Comparison of ENCODE assay signal across 27 cellular contexts in genomic region chr5:74938250-74938649, GRCh38.
A peak's percentile ranks its signal among the peaks of the same experiment; 100 is the strongest.
DNase-seq lines count a peak whose midpoint lies in the region; ATAC-seq, FAIRE-seq and TF ChIP-seq lines count a peak whose summit lies in the region.
"Had no signal": no experiment of that assay in that cellular context is flagged by ENCODE, and none has a peak within 500 bp of the region (broad histone marks: within the 10 kb centered on the region; RNA-seq: fewer than 3 reads in every experiment).

No MANE protein-coding gene starts in this region.

- in situ Hi-C loops in HepG2 (cut with HindIII; ENCODE audit: extremely low pct_ligation_motif_present, low pct_unique_long_range_greater_than_20kb) (loop anchor here (10.0 kb wide), 2 partner anchors 107 to 327 kb away; no protein-coding TSS in a partner anchor), astrocyte of the spinal cord (cut with HindIII; ENCODE audit: low sequenced_read_pairs) (no loop called here)

- no peak for TF ChIP-seq CTCF in HepG2 (CRISPR knock-in tag; IDR thresholded peaks at IDR 0.05)
- TF ChIP-seq CTCF in right lobe of liver (IDR thresholded peaks at IDR 0.05) = no peak
- TF ChIP-seq CTCF in astrocyte of the spinal cord (IDR thresholded peaks at IDR 0.05; ENCODE audit: low read depth, low read length) = no peak
- TF ChIP-seq CTCF in natural killer cell (IDR thresholded peaks at IDR 0.05) = no peak

- H3K4me3 ChIP-seq in HepG2 (replicated peaks in 1 of 3; ENCODE audit: insufficient read depth in 1 of 3, low read depth in 2 of 3, low read length in 3 of 3) = no peak overlapping the region
- H3K4me3 ChIP-seq in right lobe of liver = no peak overlapping the region
- no peak overlapping the region for H3K4me3 ChIP-seq in astrocyte of the spinal cord (ENCODE audit: low read depth, low read length)
- H3K4me3 ChIP-seq: BLaER1 treated with 17β-estradiol and CSF1 and Interleukin-3, amounts not matched to agents 10 nM and 100 nM; thoracic aorta had no signal

- H3K27me3 ChIP-seq in HepG2 (ENCODE audit: control insufficient read depth in 1 of 2, insufficient read depth in 2 of 2, low read length in 2 of 2) (0 out of 5 replicates have a peak, but pooled peaks cover 0 to 7% of the 10 kb centered on the region in 2 experiments), right lobe of liver (no peaks in the 10 kb centered on the region)
- H3K27me3 ChIP-seq: BLaER1 treated with 17β-estradiol and CSF1 and Interleukin-3, amounts not matched to agents 10 nM and 100 nM had no signal

- no peak for TF ChIP-seq POLR2A in HepG2 (IDR thresholded peaks at IDR 0.05; ENCODE audit: insufficient read depth in 1 of 2, low read depth in 2 of 2, low read length in 2 of 2)
- TF ChIP-seq POLR2A in right lobe of liver (IDR thresholded peaks at IDR 0.05) = no peak

- no TSS peak for BruUV-seq in HepG2 (replicated peaks; lab: Mats Ljungman, UMichigan)

- H3K9ac ChIP-seq in HepG2 (ENCODE audit: insufficient read depth, low read depth, low read length) = no peak overlapping the region
- H3K9ac ChIP-seq: BLaER1 treated with 17β-estradiol and CSF1 and Interleukin-3, amounts not matched to agents 10 nM and 100 nM; KMS-11 had no signal

- CTCF ChIA-PET in HepG2 (lab: Yijun Ruan, JAX; ENCODE audit: low intra/inter-chr PET ratio, low total read pairs) = no interaction called here

- no peak for FAIRE-seq in HepG2 (lab: Jason Lieb, UNC)
- FAIRE-seq: endothelial cell of umbilical vein, GM18507 had no signal

- no peaks in the 10 kb centered on the region for H3K9me3 ChIP-seq in HepG2 (ENCODE audit: low read length)
- H3K9me3 ChIP-seq in right lobe of liver = no peaks in the 10 kb centered on the region
- H3K9me3 ChIP-seq: BLaER1 treated with 17β-estradiol and CSF1 and Interleukin-3, amounts not matched to agents 10 nM and 100 nM; thoracic aorta had no signal

- H3K4me2 ChIP-seq in HepG2 (ENCODE audit: low read depth, low read length) = no peak overlapping the region
- H3K4me2 ChIP-seq: KMS-11 had no signal

- intact Hi-C loops in HepG2 (cut with micrococcal nuclease; ENCODE audit: unreplicated experiment) = no loop called here
- intact Hi-C loops in right lobe of liver (cut with DNase I) = loop anchor here in 1 of 2 donors (10.0 kb wide), 1 partner anchor 117 kb away; the partner anchor contains the start of gene GCNT4
- intact Hi-C loops in natural killer cell (cut with micrococcal nuclease) = no loop called here
- intact Hi-C loops in left ventricle myocardium superior (cut with micrococcal nuclease) = no loop called here

- H3K27me3 Mint-ChIP-seq in natural killer cell (ENCODE audit: low read depth in 2 of 2) = peaks cover 42 to 72% of the 10 kb centered on the region in 2 donors

- POLR2A ChIA-PET in HepG2 (lab: Yijun Ruan, JAX) = no interaction called here

- no peak for TF ChIP-seq EP300 in HepG2 (IDR thresholded peaks at IDR 0.05; ENCODE audit: low read depth in 2 of 2, low read length in 2 of 2)
- TF ChIP-seq EP300 in HepG2 (CRISPR knock-in tag; IDR thresholded peaks at IDR 0.05; ENCODE audit: borderline replicate concordance) = no peak

- H3K4me3 Mint-ChIP-seq in natural killer cell = no peak overlapping the region
- H3K4me3 Mint-ChIP-seq: activated CD4-positive, alpha-beta T cell treated with anti-CD3 and anti-CD28 coated beads, Interleukin-2, amount 10 ng/mL, durations not matched to agents 7 days and 5 days; dendritic cell treated with granulocyte-macrophage colony-stimulating factor and Interleukin-4, amounts not matched to agents 40 ng/mL and 50 ng/mL, for 4 days; naive thymus-derived CD4-positive, alpha-beta T cell had no signal

- H3K9me3 Mint-ChIP-seq in natural killer cell = no peaks in the 10 kb centered on the region
- H3K9me3 Mint-ChIP-seq: activated CD4-positive, alpha-beta T cell treated with anti-CD3 and anti-CD28 coated beads, Interleukin-2, amount 10 ng/mL, durations not matched to agents 7 days and 5 days; dendritic cell treated with granulocyte-macrophage colony-stimulating factor and Interleukin-4, amounts not matched to agents 40 ng/mL and 50 ng/mL, for 4 days had no signal

- no peaks in the 10 kb centered on the region for H3K36me3 ChIP-seq in HepG2 (replicated peaks in 1 of 2; ENCODE audit: control insufficient read depth in 1 of 2, insufficient read depth in 2 of 2, low read length in 2 of 2)
- no peaks in the 10 kb centered on the region for H3K36me3 ChIP-seq in right lobe of liver
- H3K36me3 ChIP-seq: BLaER1 treated with 17β-estradiol and CSF1 and Interleukin-3, amounts not matched to agents 10 nM and 100 nM; thoracic aorta had no signal

- H3K27ac ChIP-seq in HepG2 (ENCODE audit: extremely low read length, insufficient read depth, low read length) = no peak overlapping the region
- no peak overlapping the region for H3K27ac ChIP-seq in right lobe of liver
- H3K27ac ChIP-seq: KMS-11, thoracic aorta had no signal

- no peak overlapping the region for H2AFZ ChIP-seq in HepG2 (ENCODE audit: low read length)

- DNase-seq in HepG2 (ENCODE audit: low spot score) (no peak), right lobe of liver (no peak), MV-4-11 (lab: John Stamatoyannopoulos, UW) (peak; percentile 33), astrocyte of the spinal cord (ENCODE audit: low read depth, low spot score) (peak; percentile 18), pons (ENCODE audit: low spot score) (no peak), natural killer cell (no peak), amniotic stem cell (lab: John Stamatoyannopoulos, UW) (no peak), left ventricle myocardium superior (no peak)
- DNase-seq: activated CD4-positive, alpha-beta T cell treated with anti-CD3 and anti-CD28 coated beads, Interleukin-2, amount 10 ng/mL, durations not matched to agents 7 days and 5 days; activated effector memory CD4-positive, alpha-beta T cell treated with Interleukin-2 at 50 U/mL for 16 hours; foreskin melanocyte; hippocampal formation; mesenchymal stem cell; naive thymus-derived CD4-positive, alpha-beta T cell; NCI-H2171; NCI-H526; posterior cingulate gyrus; SHP77; stimulated activated CD4-positive, alpha-beta T cell treated with anti-CD3 and anti-CD28 coated beads, Interleukin-2, amount 100 ng/mL, for 24 hours; stimulated activated naive CD4-positive, alpha-beta T cell; T-helper 1 cell had no signal

- H4K20me1 ChIP-seq in HepG2 (ENCODE audit: insufficient read depth, low read length) = no peaks in the 10 kb centered on the region
- H4K20me1 ChIP-seq: BLaER1 treated with 17β-estradiol and CSF1 and Interleukin-3, amounts not matched to agents 10 nM and 100 nM had no signal

- H3K4me1 ChIP-seq in HepG2 (ENCODE audit: insufficient read depth, low read length) = peaks cover 22% of the 10 kb centered on the region
- H3K4me1 ChIP-seq in right lobe of liver = peaks cover 0 to 12% (median 0%) of the 10 kb centered on the region in 4 donors

- ATAC-seq in HepG2 (no peak), right lobe of liver (no peak), natural killer cell (no peak), left ventricle myocardium superior (no peak)
- ATAC-seq: naive thymus-derived CD4-positive, alpha-beta T cell had no signal

- no peaks in the 10 kb centered on the region for H3K79me2 ChIP-seq in HepG2 (ENCODE audit: insufficient read depth, low read length)

- no peak overlapping the region for H3K27ac Mint-ChIP-seq in natural killer cell
- H3K27ac Mint-ChIP-seq: activated CD4-positive, alpha-beta T cell treated with anti-CD3 and anti-CD28 coated beads, Interleukin-2, amount 10 ng/mL, durations not matched to agents 7 days and 5 days; dendritic cell treated with granulocyte-macrophage colony-stimulating factor and Interleukin-4, amounts not matched to agents 40 ng/mL and 50 ng/mL, for 4 days had no signal

- no peak for TF ChIP-seq RAD21 in HepG2 (CRISPR knock-in tag; IDR thresholded peaks at IDR 0.05)

- no peaks in the 10 kb centered on the region for H3K36me3 Mint-ChIP-seq in natural killer cell

- peaks cover 14 to 19% of the 10 kb centered on the region in 2 donors for H3K4me1 Mint-ChIP-seq in natural killer cell

TF ChIP-seq in HepG2, 621 proteins besides CTCF, POLR2A, EP300 and RAD21:
- TF ChIP-seq, protein P1, sequence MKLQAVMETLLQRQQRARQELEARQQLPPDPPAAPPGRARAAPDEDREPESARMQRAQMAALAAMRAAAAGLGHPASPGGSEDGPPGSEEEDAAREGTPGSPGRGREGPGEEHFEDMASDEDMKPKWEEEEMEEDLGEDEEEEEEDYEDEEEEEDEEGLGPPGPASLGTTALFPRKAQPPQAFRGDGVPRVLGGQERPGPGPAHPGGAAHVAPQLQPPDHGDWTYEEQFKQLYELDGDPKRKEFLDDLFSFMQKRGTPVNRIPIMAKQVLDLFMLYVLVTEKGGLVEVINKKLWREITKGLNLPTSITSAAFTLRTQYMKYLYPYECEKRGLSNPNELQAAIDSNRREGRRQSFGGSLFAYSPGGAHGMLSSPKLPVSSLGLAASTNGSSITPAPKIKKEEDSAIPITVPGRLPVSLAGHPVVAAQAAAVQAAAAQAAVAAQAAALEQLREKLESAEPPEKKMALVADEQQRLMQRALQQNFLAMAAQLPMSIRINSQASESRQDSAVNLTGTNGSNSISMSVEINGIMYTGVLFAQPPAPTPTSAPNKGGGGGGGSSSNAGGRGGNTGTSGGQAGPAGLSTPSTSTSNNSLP (IDR thresholded peaks at IDR 0.05; ENCODE audit: low read depth, low read length) = 0 out of 2 replicates have a peak, but pooled peaks have one; percentile 14
- no peak for TF ChIP-seq AGO1 (IDR thresholded peaks at IDR 0.05; ENCODE audit: low read depth, low read length, poor library complexity, severe bottlenecking)

Comparison
In these comparisons a context has a peak if more than half of its experiments do, and no peak if none do; other contexts are left out.
1. DNase-seq: peak in MV-4-11 (single experiment) and astrocyte of the spinal cord (single experiment); none in HepG2 (single experiment), right lobe of liver (0 of 3), pons (single experiment), natural killer cell (single experiment), amniotic stem cell (single experiment) and left ventricle myocardium superior (single experiment).